In the genomic region with DNA sequence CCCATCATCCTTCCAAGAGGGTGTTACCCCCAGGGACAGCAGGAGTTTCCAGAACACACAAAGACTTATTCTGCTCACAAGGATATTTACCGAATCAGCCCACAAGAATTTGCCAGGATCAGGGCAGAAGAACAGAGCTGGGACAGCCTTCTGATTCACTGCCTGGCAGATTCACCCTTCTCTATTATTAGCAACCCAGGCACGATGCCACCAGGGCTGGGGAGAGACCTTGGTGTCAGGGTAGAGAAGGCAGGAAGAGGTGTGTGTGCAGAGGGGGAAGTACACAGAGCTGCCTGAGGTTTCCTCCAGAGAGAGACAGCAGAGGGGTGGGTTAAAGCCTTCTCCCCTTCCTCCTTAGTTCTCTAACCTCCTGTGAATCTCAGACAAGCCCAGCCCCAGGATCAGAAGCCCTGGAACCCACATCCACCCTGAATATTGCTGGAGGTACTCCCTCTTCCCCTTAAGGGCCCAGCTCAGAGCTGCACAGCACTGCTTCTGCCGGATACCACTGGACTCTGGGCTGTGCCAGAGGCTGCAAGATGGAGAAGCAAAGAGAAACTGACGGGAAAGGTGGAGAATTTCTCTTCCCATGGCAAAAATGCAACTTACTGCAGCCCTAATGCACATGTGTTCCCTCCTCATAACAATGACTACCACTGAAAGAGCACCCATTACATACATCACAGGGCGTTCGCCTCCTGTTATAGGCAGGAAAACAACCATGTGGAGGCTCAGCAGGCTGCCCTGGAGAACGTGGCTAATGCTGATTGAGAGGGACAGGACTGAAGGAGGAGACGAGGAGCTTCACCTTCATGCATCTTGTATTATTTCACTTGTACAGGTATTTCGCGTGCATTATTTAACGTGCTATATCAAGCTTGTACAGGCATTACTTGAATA, we compare ENCODE assay signal across 8 cellular contexts.
DNase-seq lines count a peak whose midpoint lies in the region; ATAC-seq and TF ChIP-seq lines count a peak whose summit lies in the region.

No MANE protein-coding gene starts in this region.

- H2AFZ ChIP-seq in KMS-11 (ENCODE audit: low read depth) = no peak overlapping the region

- CTCF ChIA-PET in activated CD4-positive, alpha-beta T cell treated with anti-CD3 and anti-CD28 coated beads for 36 hours (lab: Charles Lee) = interaction anchor here (0.6 to 2.7 kb wide), 15 partner anchors 11 to 69 kb away, joined by 3 to 17 read pairs (median 6); no protein-coding TSS in a partner anchor

- POLR2A ChIA-PET in activated CD4-positive, alpha-beta T cell treated with anti-CD3 and anti-CD28 coated beads for 36 hours (lab: Charles Lee) = interaction anchor here (0.7 to 2.0 kb wide), 5 partner anchors 11 to 28 kb away, joined by 3 to 10 read pairs (median 4); no protein-coding TSS in a partner anchor

- H3K36me3 ChIP-seq in KMS-11 (ENCODE audit: insufficient read depth) = no peaks in the 10 kb centered on the region

- peak overlapping the region; percentile 43 for H3K4me2 ChIP-seq in KMS-11

- no peak overlapping the region for H3K27ac ChIP-seq in KMS-11

- H3K4me1 ChIP-seq in KMS-11 (ENCODE audit: low read depth, poor library complexity, severe bottlenecking) = peaks cover 57% of the 10 kb centered on the region

- peaks cover 5% of the 10 kb centered on the region; the same call in 1 of the 2 replicates for H3K79me2 ChIP-seq in KMS-11 (ENCODE audit: insufficient read depth, low read depth)

- H3K27me3 Mint-ChIP-seq in activated CD4-positive, alpha-beta T cell treated with anti-CD3 and anti-CD28 coated beads for 36 hours = no peaks in the 10 kb centered on the region
- H3K27me3 Mint-ChIP-seq in dendritic cell treated with granulocyte-macrophage colony-stimulating factor and Interleukin-4, amounts not matched to agents 40 ng/mL and 50 ng/mL, for 4 days = no peaks in the 10 kb centered on the region

- ATAC-seq in GM18868 (IDR thresholded peaks at IDR 0.05; ENCODE audit: unreplicated experiment) = peak; percentile 54
- peak; percentile 78 for ATAC-seq in activated CD4-positive, alpha-beta T cell treated with anti-CD3 and anti-CD28 coated beads for 36 hours
- ATAC-seq in stimulated activated naive CD8-positive, alpha-beta T cell treated with anti-CD3 and anti-CD28 coated beads, Interleukin-15, Interleukin-2, amounts not matched to agents 100 U/mL and 50 U/mL, for 24 hours = peak; percentile 66
- no peak for ATAC-seq in GM19035 (IDR thresholded peaks at IDR 0.05; ENCODE audit: unreplicated experiment)

- no peaks in the 10 kb centered on the region for H3K27me3 ChIP-seq in KMS-11 (ENCODE audit: insufficient read depth, low read depth)

- H3K9ac ChIP-seq in KMS-11 = no peak overlapping the region

- no peaks in the 10 kb centered on the region for H3K9me3 Mint-ChIP-seq in activated CD4-positive, alpha-beta T cell treated with anti-CD3 and anti-CD28 coated beads for 36 hours (ENCODE audit: low read depth)
- no peaks in the 10 kb centered on the region for H3K9me3 Mint-ChIP-seq in dendritic cell treated with granulocyte-macrophage colony-stimulating factor and Interleukin-4, amounts not matched to agents 40 ng/mL and 50 ng/mL, for 4 days

- DNase-seq in activated CD4-positive, alpha-beta T cell treated with anti-CD3 and anti-CD28 coated beads for 36 hours = peak; percentile 88
- peak; percentile 82 for DNase-seq in midbrain (lab: John Stamatoyannopoulos, UW)
- peak; percentile 74 for DNase-seq in stimulated activated naive CD8-positive, alpha-beta T cell treated with anti-CD3 and anti-CD28 coated beads, Interleukin-15, Interleukin-2, amounts not matched to agents 100 U/mL and 50 U/mL, for 24 hours
- DNase-seq in NCI-H187 treated with DMSO at 0.1 percent for 48 hours (lab: John Stamatoyannopoulos, UW) = no peak

- no peaks in the 10 kb centered on the region for H4K20me1 ChIP-seq in KMS-11 (ENCODE audit: insufficient read depth)

- intact Hi-C loops in activated CD4-positive, alpha-beta T cell treated with anti-CD3 and anti-CD28 coated beads for 36 hours (cut with DNase I, micrococcal nuclease) = loop anchor here (1.0 to 5.0 kb wide), 4 partner anchors 13 to 270 kb away; a partner anchor contains a TSS
- intact Hi-C loops in dendritic cell treated with granulocyte-macrophage colony-stimulating factor and Interleukin-4, amounts not matched to agents 40 ng/mL and 50 ng/mL, for 4 days (cut with micrococcal nuclease) = loop anchor here (5.0 to 10.0 kb wide), 2 partner anchors 35 to 57 kb away; a partner anchor contains a TSS

- no peak for TF ChIP-seq CTCF in KMS-11 (conservative IDR thresholded peaks at IDR 0.05; ENCODE audit: low read depth, low read length)

- H3K27ac Mint-ChIP-seq in activated CD4-positive, alpha-beta T cell treated with anti-CD3 and anti-CD28 coated beads for 36 hours = peak overlapping the region; percentile 95
- H3K27ac Mint-ChIP-seq in dendritic cell treated with granulocyte-macrophage colony-stimulating factor and Interleukin-4, amounts not matched to agents 40 ng/mL and 50 ng/mL, for 4 days = peak overlapping the region; percentile 92

- peak overlapping the region; percentile 57 for H3K4me3 Mint-ChIP-seq in activated CD4-positive, alpha-beta T cell treated with anti-CD3 and anti-CD28 coated beads for 36 hours
- no peak overlapping the region for H3K4me3 Mint-ChIP-seq in dendritic cell treated with granulocyte-macrophage colony-stimulating factor and Interleukin-4, amounts not matched to agents 40 ng/mL and 50 ng/mL, for 4 days

- peaks cover 29% of the 10 kb centered on the region for H3K36me3 Mint-ChIP-seq in activated CD4-positive, alpha-beta T cell treated with anti-CD3 and anti-CD28 coated beads for 36 hours (ENCODE audit: low read depth)
- peaks cover 11% of the 10 kb centered on the region for H3K36me3 Mint-ChIP-seq in dendritic cell treated with granulocyte-macrophage colony-stimulating factor and Interleukin-4, amounts not matched to agents 40 ng/mL and 50 ng/mL, for 4 days (ENCODE audit: low read depth)

- peaks cover 91% of the 10 kb centered on the region for H3K4me1 Mint-ChIP-seq in activated CD4-positive, alpha-beta T cell treated with anti-CD3 and anti-CD28 coated beads for 36 hours
- H3K4me1 Mint-ChIP-seq in dendritic cell treated with granulocyte-macrophage colony-stimulating factor and Interleukin-4, amounts not matched to agents 40 ng/mL and 50 ng/mL, for 4 days (ENCODE audit: low read depth) = peaks cover 90% of the 10 kb centered on the region

- no peak overlapping the region for H3K4me3 ChIP-seq in KMS-11 (IDR thresholded peaks at IDR 0.05; ENCODE audit: insufficient read depth, low read depth, low read length)
